ENCODE assay signal across 9 cellular contexts in the genomic region with DNA sequence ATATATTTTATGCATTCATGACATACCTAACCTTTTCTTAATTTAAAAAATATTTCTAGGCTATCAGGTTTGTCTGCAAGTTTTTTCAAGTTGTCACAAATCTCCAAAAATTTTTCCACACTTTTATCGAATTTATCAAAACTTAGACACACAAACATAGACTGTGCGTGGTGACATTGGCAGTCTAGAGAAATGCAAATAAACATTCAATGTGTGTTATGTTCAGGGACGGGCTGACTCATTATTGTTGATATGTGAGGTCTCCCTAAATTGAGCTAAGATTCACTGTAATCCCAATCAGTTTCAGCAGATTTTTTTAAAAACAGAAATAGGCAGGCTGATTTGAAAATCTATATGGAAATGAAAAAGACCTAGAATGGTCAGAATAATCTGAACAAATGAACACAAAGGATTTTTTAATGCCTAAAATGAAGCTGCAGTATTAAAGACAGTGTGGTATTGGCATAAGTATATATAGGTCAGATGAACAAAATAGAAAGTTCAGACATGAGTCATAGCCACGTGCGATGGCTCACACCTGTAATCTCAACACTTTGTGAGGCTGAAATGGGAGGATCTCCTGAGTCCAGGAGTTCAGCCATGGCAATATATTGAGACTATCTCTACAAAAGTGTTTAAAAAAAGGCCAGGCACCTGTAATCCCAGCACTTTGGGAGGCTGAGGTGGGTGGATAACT.
DNase-seq lines count a peak whose midpoint lies in the region; ATAC-seq lines count a peak whose summit lies in the region.
"Had no signal": no experiment of that assay in that cellular context is flagged by ENCODE, and none has a peak within 500 bp of the region (broad histone marks: within the 10 kb centered on the region; RNA-seq: fewer than 3 reads in every experiment).

No MANE protein-coding gene starts in this region.

- DNase-seq in activated naive CD4-positive, alpha-beta T cell treated with Interleukin-2 at 50 U/mL for 16 hours, result peak; percentile 16
- DNase-seq in activated naive CD4-positive, alpha-beta T cell treated with anti-CD3 and anti-CD28 coated beads, Interleukin-2, amount 50 U/mL, for 16 hours, result no peak
- DNase-seq in SW480 (ENCODE audit: low spot score) (peak; percentile 28), COR-L47 (lab: John Stamatoyannopoulos, UW) (no peak), OCI-M1 (lab: John Stamatoyannopoulos, UW) (no peak), iPS-NIHi7 (ENCODE audit: extremely low spot score) (no peak)
- DNase-seq: NCI-H1930 had no signal

- no peak overlapping the region for H3K4me3 Mint-ChIP-seq in stimulated activated memory B cell treated with anti-CD40 and anti-IgM and Interleukin-4, amounts not matched to agents 10 μg/mL and 1 μg/mL and 100 μg/mL, for 72 hours

- no peaks in the 10 kb centered on the region for H3K27me3 Mint-ChIP-seq in stimulated activated memory B cell treated with anti-CD40 and anti-IgM and Interleukin-4, amounts not matched to agents 10 μg/mL and 1 μg/mL and 100 μg/mL, for 72 hours

- H3K9me3 Mint-ChIP-seq in stimulated activated memory B cell treated with anti-CD40 and anti-IgM and Interleukin-4, amounts not matched to agents 10 μg/mL and 1 μg/mL and 100 μg/mL, for 72 hours, result no peaks in the 10 kb centered on the region

- peak; percentile 85 for ATAC-seq in HG02885 (IDR thresholded peaks at IDR 0.05; ENCODE audit: poor library complexity, unreplicated experiment)
- peak; percentile 93 for ATAC-seq in stimulated activated memory B cell treated with anti-CD40 and anti-IgM and Interleukin-4, amounts not matched to agents 10 μg/mL and 1 μg/mL and 100 μg/mL, for 72 hours

- no peaks in the 10 kb centered on the region for H3K36me3 Mint-ChIP-seq in stimulated activated memory B cell treated with anti-CD40 and anti-IgM and Interleukin-4, amounts not matched to agents 10 μg/mL and 1 μg/mL and 100 μg/mL, for 72 hours

- peak overlapping the region; percentile 40 for H3K27ac Mint-ChIP-seq in stimulated activated memory B cell treated with anti-CD40 and anti-IgM and Interleukin-4, amounts not matched to agents 10 μg/mL and 1 μg/mL and 100 μg/mL, for 72 hours

- peaks cover 17% of the 10 kb centered on the region for H3K4me1 Mint-ChIP-seq in stimulated activated memory B cell treated with anti-CD40 and anti-IgM and Interleukin-4, amounts not matched to agents 10 μg/mL and 1 μg/mL and 100 μg/mL, for 72 hours

Comparison
In these comparisons a context has a peak if more than half of its experiments do, and no peak if none do; other contexts are left out.
1. DNase-seq: peak in activated naive CD4-positive, alpha-beta T cell treated with Interleukin-2 at 50 U/mL for 16 hours (single experiment) and SW480 (single experiment); none in activated naive CD4-positive, alpha-beta T cell treated with anti-CD3 and anti-CD28 coated beads, Interleukin-2, amount 50 U/mL, for 16 hours (single experiment), COR-L47 (single experiment), OCI-M1 (single experiment) and iPS-NIHi7 (single experiment).